ENCODE assay signal across 8 cellular contexts in the genomic region with DNA sequence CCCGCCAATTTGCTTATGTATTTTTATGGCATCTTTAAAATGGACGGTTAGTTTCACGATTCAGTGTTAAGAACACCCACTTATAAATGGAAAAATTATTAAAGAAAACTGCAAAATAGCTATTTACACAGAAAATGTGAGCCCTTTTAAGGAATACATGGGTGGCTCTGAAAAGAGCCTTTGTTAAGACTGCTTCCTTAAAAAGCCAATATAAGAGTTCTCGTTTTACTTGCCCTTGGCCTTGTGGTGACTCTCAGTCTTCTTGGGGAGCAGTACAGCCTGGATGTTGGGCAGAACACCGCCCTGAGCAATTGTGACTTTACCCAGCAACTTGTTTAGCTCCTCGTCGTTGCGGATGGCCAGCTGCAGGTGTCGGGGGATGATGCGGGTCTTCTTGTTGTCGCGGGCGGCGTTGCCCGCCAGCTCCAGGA.
DNase-seq lines count a peak whose midpoint lies in the region; ATAC-seq, FAIRE-seq and TF ChIP-seq lines count a peak whose summit lies in the region.

No MANE protein-coding gene starts in this region.

- no peak for TF ChIP-seq EP300 in stomach (IDR thresholded peaks at IDR 0.05)

- H2AFZ ChIP-seq in ACC112 (ENCODE audit: low read length, unreplicated experiment) = no peak overlapping the region

- 1 to 2% (median 1%) methylated on average over 15 of the region's 15 CpGs for WGBS in adipose tissue, 3 donors
- WGBS in stomach, 5 donors = 0 to 1% (median 1%) methylated on average over 15 of the region's 15 CpGs

- ATAC-seq in GM19328 (IDR thresholded peaks at IDR 0.05; ENCODE audit: unreplicated experiment) = peak; percentile 0

- no peak for FAIRE-seq in HTR-8/SVneo (lab: Jason Lieb, UNC)

- peak overlapping the region; percentile 81 for H3K27ac ChIP-seq in ACC112 (ENCODE audit: low read depth, low read length)
- peak overlapping the region; percentile 55 for H3K27ac ChIP-seq in adipose tissue (ENCODE audit: low read depth, low read length)
- peak overlapping the region; percentile 89 to 97 (median 96) for H3K27ac ChIP-seq in stomach

- peaks cover 5% of the 10 kb centered on the region; the same call in 1 of the 2 replicates for H3K36me3 ChIP-seq in ACC112 (ENCODE audit: insufficient read depth, low read length)
- H3K36me3 ChIP-seq in stomach = no peaks in the 10 kb centered on the region

- H3K9me3 ChIP-seq in iPS-18c (ENCODE audit: control insufficient read depth, insufficient read depth, low read length) (no peaks in the 10 kb centered on the region), stomach (no peaks in the 10 kb centered on the region)

- H3K4me3 ChIP-seq in ACC112 (ENCODE audit: low read depth, low read length) (peak overlapping the region; percentile 94), iPS-18c (ENCODE audit: insufficient read depth, low read depth, low read length) (peak overlapping the region; percentile 77), stomach (peak overlapping the region; percentile 47 to 64 (median 58))
- peak overlapping the region; percentile 61 for H3K4me3 ChIP-seq in Jurkat, Clone E6-1 (ENCODE audit: low read length)

- DNase-seq in Jurkat, Clone E6-1 (ENCODE audit: low read depth, low spot score) = peak; percentile 78
- DNase-seq in stomach (no peak), HTR-8/SVneo (ENCODE audit: insufficient read length, low spot score) (no peak), NCI-H1930 (lab: John Stamatoyannopoulos, UW) (no peak)

- no peak for TF ChIP-seq CTCF in stomach (IDR thresholded peaks at IDR 0.05)

- peaks cover 30% of the 10 kb centered on the region for H3K79me2 ChIP-seq in ACC112 (ENCODE audit: control insufficient read depth, insufficient read depth, low read length, unreplicated experiment)

- TF ChIP-seq POLR2A in stomach (IDR thresholded peaks at IDR 0.05) = no peak

- intact Hi-C loops in stomach (cut with DNase I; ENCODE audit: low total_unique reads) = no loop called here

- H3K4me1 ChIP-seq in ACC112 (ENCODE audit: control insufficient read depth, insufficient read depth, low read length, unreplicated experiment) = peaks cover 4% of the 10 kb centered on the region
- H3K4me1 ChIP-seq in stomach = peaks cover 0 to 52% (median 17%) of the 10 kb centered on the region in 4 donors

- no peaks in the 10 kb centered on the region for H3K27me3 ChIP-seq in ACC112 (ENCODE audit: insufficient read depth, low read length)
- H3K27me3 ChIP-seq in stomach = peaks cover 0 to 79% (median 27%) of the 10 kb centered on the region in 3 donors
